9 cellular contexts compared by ENCODE assay signal in genomic region chr2:30422437-30422805, GRCh38. TPM values are rescaled to one million over a fixed set of nuclear protein-coding genes. Genes with fewer than 3 reads are reported as not detected.
A peak's percentile ranks its signal among the peaks of the same experiment; 100 is the strongest.
DNase-seq lines count a peak whose midpoint lies in the region; ATAC-seq, FAIRE-seq and TF ChIP-seq lines count a peak whose summit lies in the region.
"Had no signal": no experiment of that assay in that cellular context is flagged by ENCODE, and none has a peak within 500 bp of the region (broad histone marks: within the 10 kb centered on the region; RNA-seq: fewer than 3 reads in every experiment).

No MANE protein-coding gene starts in this region.

- CTCF ChIA-PET in H1 (lab: Charles Lee; ENCODE audit: partially characterized antibody), result interaction anchor here (0.7 to 0.9 kb wide), 2 partner anchors 11 to 12 kb away, joined by 3 read pairs; no protein-coding TSS in a partner anchor

- 0 out of 2 replicates have a peak overlapping the region, but pooled peaks have one; percentile 75 for H2BK12ac ChIP-seq in H1 (ENCODE audit: low read depth, low read length)

- no peak overlapping the region for H4K8ac ChIP-seq in H1 (ENCODE audit: extremely low read depth, insufficient read depth, low read length)

- no peak overlapping the region for H2BK15ac ChIP-seq in H1 (ENCODE audit: low read length)

- H2AK5ac ChIP-seq in H1 (ENCODE audit: low read depth, low read length), result 0 out of 2 replicates have a peak overlapping the region, but pooled peaks have one; percentile 75

- no peak for TF ChIP-seq POLR2A in GM12891 (IDR thresholded peaks at IDR 0.05; ENCODE audit: low read depth, low read length)
- TF ChIP-seq POLR2A in H1 (IDR thresholded peaks at IDR 0.05; ENCODE audit: control extremely low read depth in 1 of 2, low read depth in 2 of 2, low read length in 2 of 2), result no peak

- no peak overlapping the region for H4K5ac ChIP-seq in H1 (ENCODE audit: insufficient read length, low read depth, low read length)

- H3K4me3 ChIP-seq in H1 (ENCODE audit: extremely low read depth in 1 of 4, insufficient read depth in 2 of 4, low read depth in 3 of 4, low read length in 4 of 4) (no peak overlapping the region), skeletal muscle satellite cell (ENCODE audit: low read length) (peak overlapping the region; percentile 8)

- H3K14ac ChIP-seq in H1 (ENCODE audit: insufficient read length), result no peak overlapping the region

- H3K9me3 ChIP-seq in H1 (ENCODE audit: insufficient read depth in 2 of 2, low read depth in 1 of 2, low read length in 1 of 2) (no peaks in the 10 kb centered on the region), skeletal muscle satellite cell (replicated peaks; ENCODE audit: low read length) (no peaks in the 10 kb centered on the region)

- H3K9ac ChIP-seq in H1 (replicated peaks in 1 of 4; ENCODE audit: extremely low read depth in 1 of 4, low read depth in 3 of 4, low read length in 3 of 4) (no peak overlapping the region), skeletal muscle satellite cell (ENCODE audit: low read depth, low read length) (peak overlapping the region; percentile 55)
- H3K9ac ChIP-seq: KMS-11 had no signal

- H3K36me3 ChIP-seq in H1 (ENCODE audit: control insufficient read depth in 2 of 4, insufficient read depth in 4 of 4, low read length in 3 of 4) (no peaks in the 10 kb centered on the region), skeletal muscle satellite cell (ENCODE audit: insufficient read depth, low read length) (no peaks in the 10 kb centered on the region)

- H3K4ac ChIP-seq in H1 (replicated peaks; ENCODE audit: insufficient read length, low read depth, low read length), result no peak overlapping the region

- H3K79me2 ChIP-seq in H1 (ENCODE audit: control insufficient read depth in 1 of 2, insufficient read depth in 2 of 2, low read length in 2 of 2), result no peaks in the 10 kb centered on the region

- no peak overlapping the region for H4K91ac ChIP-seq in H1 (replicated peaks; ENCODE audit: insufficient read length, low read length)

- no peak overlapping the region for H2BK20ac ChIP-seq in H1 (ENCODE audit: low read length)

- FAIRE-seq in GM12891 (lab: Jason Lieb, UNC), result peak; percentile 95
- no peak for FAIRE-seq in H1 (lab: Jason Lieb, UNC)

- no peaks in the 10 kb centered on the region for H3K79me1 ChIP-seq in H1 (ENCODE audit: low read depth, low read length)

- no peaks in the 10 kb centered on the region for H3K23me2 ChIP-seq in H1 (ENCODE audit: low read depth, low read length)

- POLR2A ChIA-PET in H1 (lab: Charles Lee; ENCODE audit: partially characterized antibody), result interaction anchor here (1.8 kb wide), 1 partner anchor 25 kb away, joined by 4 read pairs; the partner anchor contains the start of gene LCLAT1

- H3K56ac ChIP-seq in H1 (replicated peaks; ENCODE audit: insufficient read length, low read depth, low read length), result no peak overlapping the region

- H3K4me2 ChIP-seq in H1 (ENCODE audit: insufficient read depth in 1 of 2, low read depth in 2 of 2, low read length in 2 of 2), result no peak overlapping the region; a peak in 1 of 4 replicates
- H3K4me2 ChIP-seq in skeletal muscle satellite cell (ENCODE audit: low read length), result peak overlapping the region; percentile 67
- H3K4me2 ChIP-seq: KMS-11 had no signal

- no peak for TF ChIP-seq CTCF in H1 (IDR thresholded peaks at IDR 0.05; ENCODE audit: control extremely low read depth in 1 of 3, insufficient read depth in 1 of 3, low read depth in 1 of 3, low read length in 3 of 3)

- no peak for TF ChIP-seq EP300 in H1 (IDR thresholded peaks at IDR 0.05; ENCODE audit: borderline replicate concordance in 1 of 2, low read depth in 2 of 2, low read length in 2 of 2)

- WGBS in H1 (ENCODE audit: extremely low coverage in 1 of 2, insufficient coverage in 1 of 2, insufficient read length in 1 of 2, insufficient replicate concordance in 2 of 2, low coverage in 1 of 2, low lambda C conversion rate in 2 of 2, missing lambda C conversion rate in 1 of 2), 2 experiments, result 84% methylated on average over 4 of the region's 4 CpGs; no CpG with 5 or more reads in 1 of the 2 experiments

- H2AFZ ChIP-seq in H1 (ENCODE audit: low read length), result no peak overlapping the region

- H3K18ac ChIP-seq in H1 (ENCODE audit: extremely low read depth, low read length), result no peak overlapping the region

- H2BK5ac ChIP-seq in H1 (ENCODE audit: low read depth, low read length), result no peak overlapping the region

- no peak overlapping the region for H2BK120ac ChIP-seq in H1 (replicated peaks; ENCODE audit: low read depth, low read length)

- peaks cover 5 to 15% (median 9%) of the 10 kb centered on the region in 4 experiments; a peak in 5 of 7 replicates for H3K4me1 ChIP-seq in H1 (replicated peaks in 1 of 4; ENCODE audit: control insufficient read depth in 3 of 4, insufficient read depth in 4 of 4, low read length in 3 of 4)
- peaks cover 32% of the 10 kb centered on the region for H3K4me1 ChIP-seq in skeletal muscle satellite cell (ENCODE audit: control insufficient read depth, insufficient read depth, low read length)

- H3K27me3 ChIP-seq in H1 (replicated peaks in 1 of 4; ENCODE audit: control insufficient read depth in 3 of 4, extremely low read depth in 1 of 4, insufficient read depth in 3 of 4, low read length in 3 of 4) (no peaks in the 10 kb centered on the region), skeletal muscle satellite cell (ENCODE audit: control insufficient read depth, insufficient read depth, low read length) (no peaks in the 10 kb centered on the region)

- H3K27ac ChIP-seq in H1 (ENCODE audit: low read depth, low read length), result no peak overlapping the region
- H3K27ac ChIP-seq: KMS-11 had no signal

- no peak overlapping the region for H3K23ac ChIP-seq in H1 (ENCODE audit: insufficient read length)

- TF ChIP-seq RAD21 in H1 (IDR thresholded peaks at IDR 0.05 in 1 of 2, conservative IDR thresholded peaks at IDR 0.05 in 1 of 2; ENCODE audit: low read depth in 2 of 2, low read length in 2 of 2), result no peak

- peak; percentile 61 for ATAC-seq in HG03066 (IDR thresholded peaks at IDR 0.05; ENCODE audit: low read depth, unreplicated experiment)
- ATAC-seq in HG03097 (IDR thresholded peaks at IDR 0.05; ENCODE audit: low FRiP score, unreplicated experiment), result no peak

- DNase-seq in GM12891 (ENCODE audit: insufficient read length, low spot score), result peak; percentile 28
- DNase-seq in activated CD4-positive, alpha-beta T cell treated with anti-CD3 and anti-CD28 coated beads for 48 hours, result peak; percentile 91
- DNase-seq in H1 (ENCODE audit: low read depth in 1 of 2, low spot score in 2 of 2), result no peak
- DNase-seq in DMS79 (lab: John Stamatoyannopoulos, UW), result no peak
- no peak for DNase-seq in middle frontal gyrus (ENCODE audit: extremely low spot score, low spot score)

- H4K20me1 ChIP-seq in H1 (replicated peaks in 1 of 2; ENCODE audit: control insufficient read depth in 1 of 2, insufficient read depth in 2 of 2, low read length in 2 of 2), result no peaks in the 10 kb centered on the region

TF ChIP-seq in GM12891, 5 proteins besides CTCF, POLR2A, EP300 and RAD21:
- TF ChIP-seq PAX5 (IDR thresholded peaks at IDR 0.05; ENCODE audit: insufficient read depth, low read length, severe bottlenecking), result no peak
- no peak for TF ChIP-seq POLR2AphosphoS5 (IDR thresholded peaks at IDR 0.05; ENCODE audit: low read depth, low read length)
- TF ChIP-seq TAF1 (IDR thresholded peaks at IDR 0.05; ENCODE audit: low read depth, low read length), result no peak
- peak; percentile 11; the same call in 1 of the 2 replicates for TF ChIP-seq SPI1 (IDR thresholded peaks at IDR 0.05; ENCODE audit: low read depth, low read length)
- 0 out of 2 replicates have a peak, but pooled peaks have one; percentile 25 for TF ChIP-seq POU2F2 (IDR thresholded peaks at IDR 0.05; ENCODE audit: low read depth, low read length)

TF ChIP-seq in H1, 55 proteins besides CTCF, POLR2A, EP300 and RAD21:
- no peak for TF ChIP-seq JUN (IDR thresholded peaks at IDR 0.05; ENCODE audit: low read depth, low read length)
- no peak for TF ChIP-seq CREB1 (IDR thresholded peaks at IDR 0.05)
- no peak for TF ChIP-seq MAFK (IDR thresholded peaks at IDR 0.05; ENCODE audit: low read depth, low read length)
- no peak for TF ChIP-seq FOSL1 (IDR thresholded peaks at IDR 0.05; ENCODE audit: insufficient read depth, low read depth, low read length)
- TF ChIP-seq HDAC6 (IDR thresholded peaks at IDR 0.05; ENCODE audit: low read depth, low read length), result no peak

RNA-seq across cellular contexts. Expression of gene LCLAT1, which starts 24.6 kb away (rescaled TPM):
- polyA plus RNA-seq in GM12891 (2012; ENCODE audit: low read depth, missing spikeins), result 2.5 TPM
- total RNA-seq in H1 (2021; fragmentation: NEBNext Ultra II Directional; extraction: Animal tissue kit (Norgen Biotek cat#: 25700)), result 20.4 and 22.0 TPM in 2 replicates
- 7.3 and 7.6 TPM in 2 replicates for polyA plus RNA-seq in H1 (2011; rRNA removed)
- polyA plus RNA-seq in H1 (2011; cell fraction: cytosol; rRNA removed), result 6.8 TPM
- 6.3 TPM for polyA plus RNA-seq in H1 (2011; cell fraction: nucleus; rRNA removed)
- 5.1 to 6.7 TPM (median 5.9 TPM) in 4 replicates for polyA plus RNA-seq in H1 (2012, experiment 1 of 2)
- 0.79 TPM for polyA plus RNA-seq in H1 (2012, experiment 2 of 2)
- polyA plus RNA-seq in H1 (2013, experiment 1 of 2), result 14.3 TPM
- 16.9 TPM for polyA plus RNA-seq in H1 (2013, experiment 2 of 2)
- 31.2 and 33.5 TPM in 2 replicates for polyA minus RNA-seq in H1 (2011; rRNA and poly(A)+ RNA removed)
- 15.2 TPM for polyA minus RNA-seq in H1 (2011; cell fraction: cytosol; rRNA and poly(A)+ RNA removed)
- 27.4 TPM for polyA minus RNA-seq in H1 (2011; cell fraction: nucleus; rRNA and poly(A)+ RNA removed)
- 15.0 and 23.8 TPM in 2 replicates for total RNA-seq in skeletal muscle satellite cell (2012; rRNA removed)

Comparison
In these comparisons a context has a peak if more than half of its experiments do, and no peak if none do; other contexts are left out.
1. DNase-seq: peak in GM12891 (single experiment) and activated CD4-positive, alpha-beta T cell treated with anti-CD3 and anti-CD28 coated beads for 48 hours (single experiment); none in H1 (0 of 2), DMS79 (single experiment) and middle frontal gyrus (single experiment).